In the genomic region with DNA sequence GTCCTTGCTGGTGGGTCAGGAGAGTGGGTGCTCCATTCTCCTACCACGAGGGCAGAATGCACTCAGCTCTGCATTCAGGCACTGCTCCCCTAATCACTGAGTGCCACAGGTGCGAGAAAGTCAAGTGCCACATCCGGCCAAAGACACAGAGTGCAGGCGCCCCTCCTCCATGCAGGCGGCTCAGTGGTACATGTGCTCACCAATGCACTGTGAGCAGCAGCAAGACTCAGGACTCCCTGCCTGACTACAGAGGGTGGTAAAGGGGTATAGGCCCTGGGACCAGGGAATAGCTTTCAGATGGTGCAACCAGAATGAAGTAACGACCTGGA, we compare ENCODE assay signal across 12 cellular contexts. TPM values are rescaled to one million over a fixed set of nuclear protein-coding genes. Genes with fewer than 3 reads are reported as not detected.
DNase-seq lines count a peak whose midpoint lies in the region; ATAC-seq and TF ChIP-seq lines count a peak whose summit lies in the region.
"Had no signal": no experiment of that assay in that cellular context is flagged by ENCODE, and none has a peak within 500 bp of the region (broad histone marks: within the 10 kb centered on the region; RNA-seq: fewer than 3 reads in every experiment).

No MANE protein-coding gene starts in this region.

- H2AFZ ChIP-seq in OCI-LY7 (ENCODE audit: low read length), result peak overlapping the region; percentile 78
- no peak overlapping the region for H2AFZ ChIP-seq in neuronal stem cell (ENCODE audit: low read length)

- no peak overlapping the region for H4K8ac ChIP-seq in neuronal stem cell (ENCODE audit: low read depth, low read length)

- H3K4me2 ChIP-seq in OCI-LY7 (ENCODE audit: low read length), result peak overlapping the region; percentile 60
- H3K4me2 ChIP-seq in neuronal stem cell (ENCODE audit: insufficient read depth, low read length, poor library complexity, severe bottlenecking), result no peak overlapping the region

- peak overlapping the region; percentile 56 for H3K27ac ChIP-seq in OCI-LY7 (ENCODE audit: low read depth, low read length, poor library complexity, severe bottlenecking)
- H3K27ac ChIP-seq in neuronal stem cell (replicated peaks; ENCODE audit: low read length), result no peak overlapping the region
- no peak overlapping the region for H3K27ac ChIP-seq in left lung

- H3K4me1 Mint-ChIP-seq in osteocyte (ENCODE audit: unreplicated experiment), result no peaks in the 10 kb centered on the region
- H3K4me1 Mint-ChIP-seq: nephron had no signal

- no peak overlapping the region for H2BK12ac ChIP-seq in neuronal stem cell (ENCODE audit: low read length)

- H2AK5ac ChIP-seq in neuronal stem cell (ENCODE audit: low read depth, low read length), result no peak overlapping the region

- H3K27me3 ChIP-seq in neuronal stem cell (ENCODE audit: control insufficient read depth in 3 of 3, insufficient read depth in 3 of 3, low read depth in 1 of 3, low read length in 3 of 3), result no peaks in the 10 kb centered on the region
- no peaks in the 10 kb centered on the region for H3K27me3 ChIP-seq in left lung

- no peak overlapping the region for H3K27ac Mint-ChIP-seq in osteocyte (ENCODE audit: unreplicated experiment)

- BruUV-seq in OCI-LY7 (replicated peaks; lab: Mats Ljungman, UMichigan), result no TSS peak

- no peaks in the 10 kb centered on the region for H3K36me3 Mint-ChIP-seq in osteocyte (ENCODE audit: unreplicated experiment)

- H3K36me3 ChIP-seq in OCI-LY7 (ENCODE audit: insufficient read depth, low read length), result no peaks in the 10 kb centered on the region
- H3K36me3 ChIP-seq in neuronal stem cell (replicated peaks in 1 of 2; ENCODE audit: control insufficient read depth in 2 of 2, insufficient read depth in 2 of 2, low read length in 2 of 2), result peaks cover 0 to 1% of the 10 kb centered on the region in 2 donors
- peaks cover 0 to 76% of the 10 kb centered on the region in 2 donors for H3K36me3 ChIP-seq in left lung

- H3K4me1 ChIP-seq in OCI-LY7 (ENCODE audit: insufficient read depth, low read length, poor library complexity, severe bottlenecking), result peaks cover 46% of the 10 kb centered on the region
- no peaks in the 10 kb centered on the region for H3K4me1 ChIP-seq in neuronal stem cell (ENCODE audit: control insufficient read depth in 2 of 2, insufficient read depth in 1 of 2, low read depth in 1 of 2, low read length in 2 of 2)
- H3K4me1 ChIP-seq in left lung, result no peaks in the 10 kb centered on the region

- H4K91ac ChIP-seq in neuronal stem cell (ENCODE audit: low read depth, low read length, poor library complexity), result no peak overlapping the region

- H3K9ac ChIP-seq in neuronal stem cell (ENCODE audit: low read depth, low read length, poor library complexity), result no peak overlapping the region

- H2BK15ac ChIP-seq in neuronal stem cell (ENCODE audit: low read length), result no peak overlapping the region

- intact Hi-C loops in OCI-LY7 (cut with micrococcal nuclease; ENCODE audit: unreplicated experiment) (loop anchor here (1.0 to 2.0 kb wide), 2 partner anchors 34 to 57 kb away; a partner anchor contains a TSS), left lung (cut with DNase I) (no loop called here)

- H2BK120ac ChIP-seq in neuronal stem cell (ENCODE audit: low read depth, low read length), result no peak overlapping the region

- POLR2A ChIA-PET in OCI-LY7 (lab: Charles Lee), result interaction anchor here (0.5 to 1.1 kb wide), 4 partner anchors 14 to 43 kb away, joined by 3 to 4 read pairs (median 3); a partner anchor contains a TSS

- CTCF ChIA-PET in OCI-LY7 (lab: Charles Lee; ENCODE audit: unreplicated experiment), result interaction anchor here (1.4 kb wide), 1 partner anchor 58 kb away, joined by 3 read pairs; no protein-coding TSS in a partner anchor

- H3K9me3 ChIP-seq in OCI-LY7 (ENCODE audit: low read length), result no peaks in the 10 kb centered on the region
- H3K9me3 ChIP-seq in neuronal stem cell (replicated peaks in 1 of 2; ENCODE audit: control insufficient read depth in 2 of 2, insufficient read depth in 1 of 2, low read depth in 1 of 2, low read length in 2 of 2), result no peaks in the 10 kb centered on the region
- no peaks in the 10 kb centered on the region for H3K9me3 ChIP-seq in left lung

- H3K79me2 ChIP-seq in OCI-LY7 (ENCODE audit: insufficient read depth, low read depth, low read length), result no peaks in the 10 kb centered on the region

- H3K9me2 ChIP-seq in OCI-LY7 (ENCODE audit: insufficient read depth, low read length), result no peaks in the 10 kb centered on the region

- H3K14ac ChIP-seq in neuronal stem cell (ENCODE audit: low read length), result peak overlapping the region; percentile 1

- ATAC-seq in left lung (no peak), HG02642 (IDR thresholded peaks at IDR 0.05; ENCODE audit: poor library complexity, unreplicated experiment) (no peak)

- H3K4me3 Mint-ChIP-seq in osteocyte (ENCODE audit: unreplicated experiment), result no peak overlapping the region
- H3K4me3 Mint-ChIP-seq: nephron had no signal

- H3K9me3 Mint-ChIP-seq in osteocyte (ENCODE audit: unreplicated experiment), result no peaks in the 10 kb centered on the region
- H3K9me3 Mint-ChIP-seq: nephron had no signal

- H3K79me1 ChIP-seq in neuronal stem cell (ENCODE audit: low read depth, low read length), result no peaks in the 10 kb centered on the region

- H4K20me1 ChIP-seq in OCI-LY7 (ENCODE audit: insufficient read depth, low read length), result no peaks in the 10 kb centered on the region

- H3K4me3 ChIP-seq in OCI-LY7 (ENCODE audit: low read depth, low read length, poor library complexity, severe bottlenecking) (peak overlapping the region; percentile 8), neuronal stem cell (ENCODE audit: low read length in 2 of 2) (peak overlapping the region in 1 of 2 donors; percentile 36), left lung (no peak overlapping the region)

- no peaks in the 10 kb centered on the region for H3K27me3 Mint-ChIP-seq in osteocyte (ENCODE audit: unreplicated experiment)

- DNase-seq in OCI-LY7 (ENCODE audit: low spot score) (peak; percentile 92), activated T-cell treated with anti-CD3 and anti-CD28 coated beads for 4 hours (peak; percentile 5), neuronal stem cell (ENCODE audit: low spot score) (no peak), osteocyte (ENCODE audit: extremely low spot score, unreplicated experiment) (no peak), left lung (no peak)
- DNase-seq in stimulated activated naive CD4-positive, alpha-beta T cell treated with Interleukin-2 at 50 U/mL for 16 hours (lab: John Stamatoyannopoulos, UW), result peak; percentile 4
- DNase-seq: DMS 273 treated with DMSO at 0.1 percent for 48 hours; effector memory CD4-positive, alpha-beta T cell; H7; NCI-H1694 had no signal

- WGBS in neuronal stem cell (ENCODE audit: extremely low coverage in 2 of 2, insufficient read length in 2 of 2, insufficient replicate concordance in 1 of 2), 2 donors, result no CpG with 5 or more reads among the region's 6 CpGs

- H3K18ac ChIP-seq in neuronal stem cell (ENCODE audit: low read length), result peak overlapping the region; percentile 11

- TF ChIP-seq CTCF in OCI-LY7 (conservative IDR thresholded peaks at IDR 0.05; ENCODE audit: low read length), result 0 out of 2 replicates have a peak, but pooled peaks have one; percentile 32
- TF ChIP-seq CTCF in osteocyte (IDR thresholded peaks at IDR 0.05), result no peak
- no peak for TF ChIP-seq CTCF in left lung (IDR thresholded peaks at IDR 0.05)

- no peak overlapping the region for H2BK5ac ChIP-seq in neuronal stem cell (ENCODE audit: low read length)

- no peak overlapping the region for H3K4ac ChIP-seq in neuronal stem cell (ENCODE audit: low read length)

- peak overlapping the region; percentile 35 for H3K23ac ChIP-seq in neuronal stem cell (ENCODE audit: low read depth, low read length, poor library complexity)

RNA-seq across cellular contexts. Expression of a gene that starts 32.9 kb away (rescaled TPM):
- 16.6 and 22.5 TPM in 2 replicates for total RNA-seq in OCI-LY7 (2014; rRNA removed; shearing (Covaris generic))
- total RNA-seq in OCI-LY7 (2022), result 18.0 and 23.2 TPM in 2 replicates
- 34.8 TPM for polyA plus RNA-seq in neuronal stem cell (2013, experiment 1 of 2)
- polyA plus RNA-seq in neuronal stem cell (2013, experiment 2 of 2), result 32.9 TPM
- total RNA-seq in osteocyte, result 48.9 and 52.9 TPM in 2 replicates
- 10 to 100 TPM; 42.8 to 57.4 TPM for total RNA-seq in left lung

RNA-seq across cellular contexts. Expression of a gene that starts 33.3 kb away (rescaled TPM):
- 83.6 and 130 TPM in 2 replicates for total RNA-seq in OCI-LY7 (2014; rRNA removed; shearing (Covaris generic))
- total RNA-seq in OCI-LY7 (2022), result 83.3 and 86.0 TPM in 2 replicates
- polyA plus RNA-seq in neuronal stem cell (2013, experiment 1 of 2), result 31.8 TPM
- 33.0 TPM for polyA plus RNA-seq in neuronal stem cell (2013, experiment 2 of 2)
- total RNA-seq in osteocyte, result 7.5 and 7.9 TPM in 2 replicates
- 10 to 100 TPM in 1 of 2 donors, 1 to 10 TPM in 1; 9.2 to 10.7 TPM for total RNA-seq in left lung

Comparison
In these comparisons a context has a peak if more than half of its experiments do, and no peak if none do; other contexts are left out.
1. DNase-seq: peak in OCI-LY7 (single experiment), activated T-cell treated with anti-CD3 and anti-CD28 coated beads for 4 hours (single experiment) and stimulated activated naive CD4-positive, alpha-beta T cell treated with Interleukin-2 at 50 U/mL for 16 hours (single experiment); none in neuronal stem cell (single experiment), osteocyte (single experiment) and left lung (0 of 2).